Comparison of ENCODE assay signal across 9 cellular contexts in the genomic region with DNA sequence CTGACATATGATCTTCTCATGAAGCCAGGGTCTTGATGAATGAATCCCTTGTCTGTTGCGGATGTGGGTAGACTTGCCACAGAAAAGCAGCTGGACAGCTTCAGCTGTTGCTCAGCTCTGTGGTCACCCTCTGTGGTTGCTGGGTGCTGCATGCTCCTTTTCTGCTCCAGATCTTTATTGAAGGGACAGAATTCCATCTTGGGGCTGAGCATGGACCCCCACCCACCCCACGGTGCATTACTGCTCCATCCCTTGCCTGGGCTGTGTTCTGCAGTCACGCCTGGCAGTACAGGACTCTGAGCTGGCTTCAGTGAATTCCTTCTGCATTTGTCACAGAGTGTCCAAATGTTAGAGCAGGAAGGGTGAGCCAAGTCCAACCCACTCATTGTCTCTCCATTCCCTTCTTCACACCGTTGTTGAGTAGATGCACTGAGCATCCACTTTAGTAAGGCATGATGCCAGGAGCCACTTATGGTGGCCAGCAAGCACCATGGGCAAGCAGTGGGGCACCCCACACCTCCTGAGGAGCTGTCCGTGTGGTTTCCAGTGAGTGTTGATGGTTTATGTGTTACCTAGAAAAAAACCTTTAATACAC. TPM values are rescaled to one million over a fixed set of nuclear protein-coding genes. Genes with fewer than 3 reads are reported as not detected.
A peak's percentile ranks its signal among the peaks of the same experiment; 100 is the strongest.
DNase-seq lines count a peak whose midpoint lies in the region; ATAC-seq and TF ChIP-seq lines count a peak whose summit lies in the region.
"Had no signal": no experiment of that assay in that cellular context is flagged by ENCODE, and none has a peak within 500 bp of the region (broad histone marks: within the 10 kb centered on the region; RNA-seq: fewer than 3 reads in every experiment).

No MANE protein-coding gene starts in this region.

- TF ChIP-seq CTCF in kidney epithelial cell (IDR thresholded peaks at IDR 0.05; ENCODE audit: insufficient read depth, low read length, poor library complexity, severe bottlenecking): no peak

- peaks cover 45% of the 10 kb centered on the region for H3K4me1 ChIP-seq in ACC112 (ENCODE audit: control insufficient read depth, insufficient read depth, low read length, unreplicated experiment)

- no peak for ATAC-seq in HG02759 (IDR thresholded peaks at IDR 0.05; ENCODE audit: unreplicated experiment)
- no peak for ATAC-seq in GM19324 (IDR thresholded peaks at IDR 0.05; ENCODE audit: low FRiP score, unreplicated experiment)
- ATAC-seq in GM19023 (IDR thresholded peaks at IDR 0.05; ENCODE audit: unreplicated experiment): no peak

- peak overlapping the region; percentile 54 for H3K27ac ChIP-seq in ACC112 (ENCODE audit: low read depth, low read length)

- H3K4me3 ChIP-seq in ACC112 (ENCODE audit: low read depth, low read length) (0 out of 2 replicates have a peak overlapping the region, but pooled peaks have one; percentile 9), kidney epithelial cell (ENCODE audit: low read depth, low read length) (no peak overlapping the region)

- no peaks in the 10 kb centered on the region for H3K79me2 ChIP-seq in ACC112 (ENCODE audit: control insufficient read depth, insufficient read depth, low read length, unreplicated experiment)

- no peaks in the 10 kb centered on the region for H3K36me3 ChIP-seq in ACC112 (ENCODE audit: insufficient read depth, low read length)
- H3K36me3 ChIP-seq in kidney epithelial cell (ENCODE audit: control insufficient read depth, insufficient read depth, low read length): no peaks in the 10 kb centered on the region

- no peaks in the 10 kb centered on the region for H3K27me3 ChIP-seq in ACC112 (ENCODE audit: insufficient read depth, low read length)
- H3K27me3 ChIP-seq in kidney epithelial cell (ENCODE audit: control insufficient read depth, insufficient read depth, low read length): no peaks in the 10 kb centered on the region

- DNase-seq in HPDE6-E6E7 (ENCODE audit: extremely low spot score) (peak; percentile 49), amniotic epithelial cell (ENCODE audit: low read depth) (peak; percentile 93), kidney epithelial cell (ENCODE audit: low read depth) (peak; percentile 92), T-helper 1 cell (no peak)

- H2AFZ ChIP-seq in ACC112 (ENCODE audit: low read length, unreplicated experiment): peak overlapping the region; percentile 60

RNA-seq across cellular contexts. Expression of a gene that starts 14.5 kb away (rescaled TPM):
- 68.5 and 69.1 TPM in 2 replicates for total RNA-seq in kidney epithelial cell
- total RNA-seq: subcutaneous adipose tissue had no signal

Comparison
In these comparisons a context has a peak if more than half of its experiments do, and no peak if none do; other contexts are left out.
1. DNase-seq: peak in HPDE6-E6E7 (single experiment), amniotic epithelial cell (single experiment) and kidney epithelial cell (single experiment); none in T-helper 1 cell (0 of 5).